In the genomic region with DNA sequence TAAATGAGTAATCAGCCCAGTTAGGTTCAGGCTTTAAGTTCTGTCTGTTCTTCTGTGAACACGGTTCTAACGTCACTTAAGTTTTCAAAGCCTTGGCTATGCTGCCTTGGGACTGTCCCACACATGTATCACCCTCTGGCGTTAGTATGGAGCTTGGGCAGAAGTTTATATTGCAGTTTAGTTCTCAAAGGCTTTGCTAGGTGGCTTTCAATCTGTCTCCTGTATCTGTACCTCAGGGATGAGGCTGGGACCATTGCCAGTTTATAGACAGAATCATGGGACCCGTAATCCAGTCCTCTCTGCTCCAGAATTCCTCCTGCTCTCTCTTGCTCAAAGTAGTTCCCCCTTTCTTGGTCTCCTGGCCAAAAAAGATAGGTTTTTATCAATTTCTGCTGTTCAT, we compare ENCODE assay signal across 13 cellular contexts. TPM values are rescaled to one million over a fixed set of nuclear protein-coding genes. Genes with fewer than 3 reads are reported as not detected.
DNase-seq lines count a peak whose midpoint lies in the region; ATAC-seq, FAIRE-seq and TF ChIP-seq lines count a peak whose summit lies in the region.
"Had no signal": no experiment of that assay in that cellular context is flagged by ENCODE, and none has a peak within 500 bp of the region (broad histone marks: within the 10 kb centered on the region; RNA-seq: fewer than 3 reads in every experiment).

No MANE protein-coding gene starts in this region.

- CTCF ChIA-PET in PC-9 (lab: Charles Lee) (no interaction called here), GM10248 (lab: Yijun Ruan, JAX) (interaction anchor here (1.1 to 4.3 kb wide), 2 partner anchors 11 to 137 kb away, joined by 3 to 26 read pairs; a partner anchor contains a TSS)
- CTCF ChIA-PET in activated naive CD4-positive, alpha-beta T cell treated with anti-CD3 and anti-CD28 coated beads, Interleukin-2, amount 10 ng/mL, durations not matched to agents 7 days and 5 days (lab: Charles Lee) = no interaction called here

- peaks cover 13% of the 10 kb centered on the region for H3K4me1 Mint-ChIP-seq in activated naive CD4-positive, alpha-beta T cell treated with anti-CD3 and anti-CD28 coated beads, Interleukin-2, amount 10 ng/mL, durations not matched to agents 7 days and 5 days

- TF ChIP-seq CTCF in 22Rv1 (IDR thresholded peaks at IDR 0.05) = peak; percentile 34
- peak; percentile 52 for TF ChIP-seq CTCF in PC-9 (conservative IDR thresholded peaks at IDR 0.05)
- TF ChIP-seq CTCF in fibroblast of the aortic adventitia (IDR thresholded peaks at IDR 0.05; ENCODE audit: insufficient read depth, low read length) = peak; percentile 35
- no peak for TF ChIP-seq CTCF in GM10248 (IDR thresholded peaks at IDR 0.05; ENCODE audit: control extremely low read depth, extremely low read depth, low read depth, missing control alignments)

- intact Hi-C loops in PC-9 (cut with micrococcal nuclease; ENCODE audit: unreplicated experiment) = no loop called here

- H3K36me3 ChIP-seq in HAP-1 (replicated peaks) = no peaks in the 10 kb centered on the region
- H3K36me3 ChIP-seq in PC-9 (ENCODE audit: low read depth) = no peaks in the 10 kb centered on the region
- H3K36me3 ChIP-seq: spleen, uterus had no signal

- H3K4me3 ChIP-seq in HAP-1 (no peak overlapping the region), PC-9 (no peak overlapping the region), fibroblast of the aortic adventitia (ENCODE audit: low read depth, low read length) (no peak overlapping the region)
- H3K4me3 ChIP-seq: spleen, uterus had no signal

- H3K9me3 ChIP-seq in HAP-1 (no peaks in the 10 kb centered on the region), PC-9 (ENCODE audit: insufficient read depth, low read depth) (no peaks in the 10 kb centered on the region)
- H3K9me3 ChIP-seq: spleen, uterus had no signal

- H3K27ac ChIP-seq in 22Rv1 (no peak overlapping the region), PC-9 (no peak overlapping the region)
- H3K27ac ChIP-seq: spleen, uterus had no signal

- H3K4me1 ChIP-seq in HAP-1 = 0 out of 2 replicates have a peak, but pooled peaks cover 4% of the 10 kb centered on the region
- H3K4me1 ChIP-seq in PC-9 (replicated peaks; ENCODE audit: insufficient read depth) = no peaks in the 10 kb centered on the region
- H3K4me1 ChIP-seq: spleen, uterus had no signal

- peaks cover 18% of the 10 kb centered on the region for H3K27me3 Mint-ChIP-seq in activated naive CD4-positive, alpha-beta T cell treated with anti-CD3 and anti-CD28 coated beads, Interleukin-2, amount 10 ng/mL, durations not matched to agents 7 days and 5 days
- H3K27me3 Mint-ChIP-seq: central memory CD8-positive, alpha-beta T cell had no signal

- no peak for ATAC-seq in stimulated activated naive CD8-positive, alpha-beta T cell treated with anti-CD3 and anti-CD28 coated beads, Interleukin-15, Interleukin-2, amounts not matched to agents 100 U/mL and 50 U/mL, for 24 hours

- H3K27me3 ChIP-seq in HAP-1 (ENCODE audit: low read depth) = no peaks in the 10 kb centered on the region
- no peaks in the 10 kb centered on the region for H3K27me3 ChIP-seq in PC-9 (ENCODE audit: insufficient read depth, low read depth)
- H3K27me3 ChIP-seq: spleen, uterus had no signal

- peak overlapping the region; percentile 9; the same call in 1 of the 2 replicates for H2AFZ ChIP-seq in PC-9

- no peaks in the 10 kb centered on the region for H4K20me1 ChIP-seq in PC-9 (ENCODE audit: insufficient read depth)

- in situ Hi-C loops in HAP-1 (cut with MboI; ENCODE audit: low sequenced_read_pairs) = loop anchor here (10.0 kb wide), 1 partner anchor 56 kb away; a partner anchor contains a TSS

- H3K9me3 Mint-ChIP-seq in activated naive CD4-positive, alpha-beta T cell treated with anti-CD3 and anti-CD28 coated beads, Interleukin-2, amount 10 ng/mL, durations not matched to agents 7 days and 5 days = peaks cover 8% of the 10 kb centered on the region

- peaks cover 3% of the 10 kb centered on the region for H3K36me3 Mint-ChIP-seq in activated naive CD4-positive, alpha-beta T cell treated with anti-CD3 and anti-CD28 coated beads, Interleukin-2, amount 10 ng/mL, durations not matched to agents 7 days and 5 days

- no peaks in the 10 kb centered on the region for H3K9me2 ChIP-seq in PC-9 (ENCODE audit: insufficient read depth)

- no TSS peak for BruUV-seq in PC-9 (replicated peaks; lab: Mats Ljungman, UMichigan)

- DNase-seq in HAP-1 (ENCODE audit: low spot score in 2 of 2) (peak; percentile 61 to 68), PC-9 (no peak), fibroblast of the aortic adventitia (ENCODE audit: low read depth) (peak; percentile 56), urothelium cell line (ENCODE audit: low spot score) (no peak), GM10248 (ENCODE audit: extremely low spot score) (no peak)
- DNase-seq in activated naive CD4-positive, alpha-beta T cell treated with anti-CD3 and anti-CD28 coated beads, Interleukin-2, amount 10 ng/mL, durations not matched to agents 7 days and 5 days = no peak
- DNase-seq in stimulated activated naive CD8-positive, alpha-beta T cell treated with anti-CD3 and anti-CD28 coated beads, Interleukin-15, Interleukin-2, amounts not matched to agents 100 U/mL and 50 U/mL, for 24 hours = no peak
- DNase-seq: EL, NCI-H524 treated with DMSO at 0.1 percent for 48 hours, spleen, uterus had no signal

- FAIRE-seq in urothelium cell line (lab: Jason Lieb, UNC) = no peak

- H3F3A ChIP-seq in PC-9 (ENCODE audit: insufficient read depth, low read depth) = no peaks in the 10 kb centered on the region

- H3K79me2 ChIP-seq in PC-9 (ENCODE audit: low read depth) = no peaks in the 10 kb centered on the region

- no peak overlapping the region for H3K27ac Mint-ChIP-seq in activated naive CD4-positive, alpha-beta T cell treated with anti-CD3 and anti-CD28 coated beads, Interleukin-2, amount 10 ng/mL, durations not matched to agents 7 days and 5 days

- no peak overlapping the region for H3K4me3 Mint-ChIP-seq in activated naive CD4-positive, alpha-beta T cell treated with anti-CD3 and anti-CD28 coated beads, Interleukin-2, amount 10 ng/mL, durations not matched to agents 7 days and 5 days
- H3K4me3 Mint-ChIP-seq: central memory CD8-positive, alpha-beta T cell had no signal

- H3K4me2 ChIP-seq in PC-9 = 0 out of 2 replicates have a peak overlapping the region, but pooled peaks have one; percentile 0

- POLR2A ChIA-PET in PC-9 (lab: Charles Lee; ENCODE audit: unreplicated experiment) = no interaction called here
- POLR2A ChIA-PET in GM10248 (lab: Yijun Ruan, JAX) = no interaction called here

RNA-seq across cellular contexts. Expression of a gene that starts 12.1 kb away (rescaled TPM):
- 10.8 and 11.3 TPM in 2 replicates for total RNA-seq in PC-9 (2021)
- 4.6 and 9.9 TPM in 2 replicates for total RNA-seq in fibroblast of the aortic adventitia (ENCODE audit: low replicate concordance)

RNA-seq across cellular contexts. Expression of a gene that starts 52.9 kb away (rescaled TPM):
- total RNA-seq in PC-9 (2021) = 0.08 and 0.09 TPM in 2 replicates
- under 0.01 and 0.16 TPM in 2 replicates for total RNA-seq in fibroblast of the aortic adventitia (ENCODE audit: low replicate concordance)

Comparison
In these comparisons a context has a peak if more than half of its experiments do, and no peak if none do; other contexts are left out.
1. DNase-seq: peak in HAP-1 (2 of 2) and fibroblast of the aortic adventitia (single experiment); none in PC-9 (0 of 2), urothelium cell line (single experiment), GM10248 (single experiment), activated naive CD4-positive, alpha-beta T cell treated with anti-CD3 and anti-CD28 coated beads, Interleukin-2, amount 10 ng/mL, durations not matched to agents 7 days and 5 days (single experiment) and stimulated activated naive CD8-positive, alpha-beta T cell treated with anti-CD3 and anti-CD28 coated beads, Interleukin-15, Interleukin-2, amounts not matched to agents 100 U/mL and 50 U/mL, for 24 hours (single experiment).